In genomic region chr9:127346584-127346983, GRCh38 we compare ENCODE assay signal across 16 cellular contexts. TPM values are rescaled to one million over a fixed set of nuclear protein-coding genes. Genes with fewer than 3 reads are reported as not detected.
A peak's percentile ranks its signal among the peaks of the same experiment; 100 is the strongest.
DNase-seq lines count a peak whose midpoint lies in the region; FAIRE-seq and TF ChIP-seq lines count a peak whose summit lies in the region.
"Had no signal": no experiment of that assay in that cellular context is flagged by ENCODE, and none has a peak within 500 bp of the region (broad histone marks: within the 10 kb centered on the region; RNA-seq: fewer than 3 reads in every experiment).

No MANE protein-coding gene starts in this region.

- H3K36me3 Mint-ChIP-seq in osteocyte (ENCODE audit: unreplicated experiment), result peaks cover 2% of the 10 kb centered on the region
- H3K36me3 Mint-ChIP-seq: naive B cell had no signal

- TF ChIP-seq CTCF in D721Med (IDR thresholded peaks at IDR 0.05; ENCODE audit: insufficient read depth, missing control alignments) (peak; percentile 27), brain microvascular endothelial cell (IDR thresholded peaks at IDR 0.05; ENCODE audit: low read depth, low read length, missing control alignments) (peak; percentile 63), osteocyte (IDR thresholded peaks at IDR 0.05) (peak; percentile 8)

- H3K4me3 Mint-ChIP-seq in osteocyte (ENCODE audit: unreplicated experiment), result no peak overlapping the region
- H3K4me3 Mint-ChIP-seq: activated CD4-positive, alpha-beta T cell treated with anti-CD3 and anti-CD28 coated beads for 36 hours; activated T-cell treated with anti-CD3 and anti-CD28 coated beads, Interleukin-2, amount 50 U/mL, for 72 hours; naive B cell had no signal

- H3K4me2 ChIP-seq in Karpas-422 (ENCODE audit: low read depth, low read length, poor library complexity, severe bottlenecking), result no peak overlapping the region

- peaks cover 16% of the 10 kb centered on the region for H3K4me1 Mint-ChIP-seq in osteocyte (ENCODE audit: unreplicated experiment)
- H3K4me1 Mint-ChIP-seq: activated CD4-positive, alpha-beta T cell treated with anti-CD3 and anti-CD28 coated beads for 36 hours; naive B cell had no signal

- DNase-seq in D721Med (ENCODE audit: insufficient read length, low spot score) (no peak), Karpas-422 (peak; percentile 50), brain microvascular endothelial cell (no peak), osteocyte (ENCODE audit: extremely low spot score, unreplicated experiment) (no peak), A172 (ENCODE audit: low spot score) (no peak), middle frontal gyrus (ENCODE audit: extremely low spot score, low spot score) (no peak)
- no peak for DNase-seq in stimulated activated naive CD4-positive, alpha-beta T cell treated with Interleukin-2 at 50 U/mL for 16 hours (lab: John Stamatoyannopoulos, UW)
- DNase-seq: activated CD4-positive, alpha-beta T cell treated with anti-CD3 and anti-CD28 coated beads for 36 hours; activated T-cell treated with anti-CD3 and anti-CD28 coated beads, Interleukin-2, amount 50 U/mL, for 72 hours; GM23248; left ventricle myocardium superior; naive B cell; NCI-H1048; Peyer's patch; T-helper 1 cell had no signal

- in situ Hi-C loops in brain microvascular endothelial cell (cut with HindIII; ENCODE audit: low pct_ligation_motif_present, low sequenced_read_pairs), result no loop called here

- H3K79me2 ChIP-seq in Karpas-422 (ENCODE audit: low read length), result no peaks in the 10 kb centered on the region

- H2AFZ ChIP-seq in Karpas-422 (ENCODE audit: low read length), result no peak overlapping the region
- H2AFZ ChIP-seq: GM23248 had no signal

- H3K9me3 ChIP-seq in Karpas-422 (ENCODE audit: low read length), result no peaks in the 10 kb centered on the region
- H3K9me3 ChIP-seq: Peyer's patch had no signal

- no peaks in the 10 kb centered on the region for H3K4me1 ChIP-seq in Karpas-422 (ENCODE audit: low read length)
- H3K4me1 ChIP-seq: Peyer's patch had no signal

- H3K9ac ChIP-seq in Karpas-422 (ENCODE audit: low read length), result no peak overlapping the region
- H3K9ac ChIP-seq: GM23248 had no signal

- H3K36me3 ChIP-seq in Karpas-422 (ENCODE audit: insufficient read depth, low read length) (no peaks in the 10 kb centered on the region), brain microvascular endothelial cell (replicated peaks) (no peaks in the 10 kb centered on the region)
- H3K36me3 ChIP-seq: Peyer's patch had no signal

- no peak for FAIRE-seq in D721Med (lab: Jason Lieb, UNC)
- FAIRE-seq: HTR-8/SVneo had no signal

- H3K4me3 ChIP-seq in Karpas-422 (ENCODE audit: low read length) (no peak overlapping the region), brain microvascular endothelial cell (ENCODE audit: low read depth, low read length) (no peak overlapping the region)
- H3K4me3 ChIP-seq: GM23248, Peyer's patch had no signal

- no peaks in the 10 kb centered on the region for H3K27me3 Mint-ChIP-seq in osteocyte (ENCODE audit: unreplicated experiment)

- no peak overlapping the region for H3K27ac Mint-ChIP-seq in osteocyte (ENCODE audit: unreplicated experiment)
- H3K27ac Mint-ChIP-seq: activated CD4-positive, alpha-beta T cell treated with anti-CD3 and anti-CD28 coated beads for 36 hours; activated T-cell treated with anti-CD3 and anti-CD28 coated beads, Interleukin-2, amount 50 U/mL, for 72 hours; naive B cell had no signal

- no peaks in the 10 kb centered on the region for H3K9me3 Mint-ChIP-seq in osteocyte (ENCODE audit: unreplicated experiment)
- H3K9me3 Mint-ChIP-seq: activated T-cell treated with anti-CD3 and anti-CD28 coated beads, Interleukin-2, amount 50 U/mL, for 72 hours; naive B cell had no signal

- H3K9me2 ChIP-seq in Karpas-422 (replicated peaks; ENCODE audit: insufficient read depth, low read length), result no peaks in the 10 kb centered on the region

- H4K20me1 ChIP-seq in Karpas-422 (ENCODE audit: insufficient read depth, low read depth, low read length), result no peaks in the 10 kb centered on the region

- H3K27ac ChIP-seq in Karpas-422 (ENCODE audit: low read length) (no peak overlapping the region), brain microvascular endothelial cell (no peak overlapping the region)
- H3K27ac ChIP-seq: GM23248, Peyer's patch had no signal

- H3K27me3 ChIP-seq in Karpas-422 (ENCODE audit: low read length), result no peaks in the 10 kb centered on the region
- H3K27me3 ChIP-seq in brain microvascular endothelial cell (replicated peaks), result no peaks in the 10 kb centered on the region
- H3K27me3 ChIP-seq: Peyer's patch had no signal

RNA-seq across cellular contexts. Expression of gene SLC2A8, which starts 50.4 kb away (rescaled TPM):
- total RNA-seq in Karpas-422 (2014; rRNA removed; shearing (Covaris generic); ENCODE audit: low replicate concordance), result 11.3 and 29.4 TPM in 2 replicates
- total RNA-seq in osteocyte, result 18.2 and 18.7 TPM in 2 replicates
- total RNA-seq in A172 (2014; rRNA removed; shearing (Covaris generic)), result 13.8 and 24.1 TPM in 2 replicates

Comparison
In these comparisons a context has a peak if more than half of its experiments do, and no peak if none do; other contexts are left out.
1. CTCF ChIP-seq: peak in every context shown above with its lines; median percentile 63 in brain microvascular endothelial cell; 27 in D721Med; 8 in osteocyte.